Comparison of ENCODE assay signal across 8 cellular contexts in the genomic region with DNA sequence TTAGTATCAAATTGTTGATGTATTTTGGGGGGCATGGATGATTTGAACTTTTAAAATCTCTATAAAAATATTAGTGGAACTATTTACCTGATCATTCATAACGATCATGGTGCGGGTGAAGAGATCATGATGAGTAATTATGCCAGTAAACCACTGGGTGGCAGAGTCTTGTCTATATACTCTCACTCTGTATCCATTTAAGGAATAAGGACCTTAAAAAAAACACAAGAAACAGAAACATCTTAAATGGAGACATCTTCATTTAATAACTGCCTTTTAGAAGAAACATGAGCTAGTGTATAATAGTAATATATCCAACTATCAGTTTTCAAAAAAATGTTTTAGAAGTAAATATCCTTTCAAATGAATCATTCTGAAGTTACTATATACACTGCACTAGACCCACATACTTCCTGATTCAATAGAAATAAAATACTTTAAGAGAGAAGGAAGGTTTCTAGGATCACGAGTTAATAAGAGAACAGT.
DNase-seq lines count a peak whose midpoint lies in the region; ATAC-seq and TF ChIP-seq lines count a peak whose summit lies in the region.

No MANE protein-coding gene starts in this region.

- H3K27ac ChIP-seq in RWPE1 = no peak overlapping the region

- CTCF ChIA-PET in activated CD4-positive, alpha-beta T cell treated with anti-CD3 and anti-CD28 coated beads, Interleukin-2, amount 10 ng/mL, durations not matched to agents 7 days and 5 days (lab: Charles Lee) = interaction anchor here (0.6 to 1.5 kb wide), 9 partner anchors 8 to 412 kb away, joined by 3 to 5 read pairs (median 4); no protein-coding TSS in a partner anchor
- CTCF ChIA-PET in RWPE1 (lab: Yijun Ruan, JAX) = interaction anchor here (0.6 kb wide), 3 partner anchors 17 to 80 kb away, joined by 3 to 4 read pairs (median 3); no protein-coding TSS in a partner anchor

- DNase-seq in activated CD4-positive, alpha-beta T cell treated with anti-CD3 and anti-CD28 coated beads, Interleukin-2, amount 10 ng/mL, durations not matched to agents 7 days and 5 days = peak; percentile 53
- no peak for DNase-seq in activated CD4-positive, alpha-beta T cell treated with anti-CD3 and anti-CD28 coated beads for 48 hours
- DNase-seq in HT1080 (ENCODE audit: low read depth) (peak; percentile 52), RWPE1 (ENCODE audit: low spot score) (peak; percentile 41), midbrain (lab: John Stamatoyannopoulos, UW) (peak; percentile 58), UCSD-AML1 (lab: John Stamatoyannopoulos, UW; ENCODE audit: unreplicated experiment) (no peak)
- DNase-seq in effector memory CD8-positive, alpha-beta T cell = peak in 2 of 3 experiments; percentile 19 to 25

- peaks cover 24% of the 10 kb centered on the region for H3K36me3 Mint-ChIP-seq in activated CD4-positive, alpha-beta T cell treated with anti-CD3 and anti-CD28 coated beads, Interleukin-2, amount 10 ng/mL, durations not matched to agents 7 days and 5 days (ENCODE audit: low read depth)
- peaks cover 42% of the 10 kb centered on the region for H3K36me3 Mint-ChIP-seq in effector memory CD8-positive, alpha-beta T cell (ENCODE audit: insufficient read depth)

- peaks cover 44% of the 10 kb centered on the region for H3K4me1 Mint-ChIP-seq in activated CD4-positive, alpha-beta T cell treated with anti-CD3 and anti-CD28 coated beads, Interleukin-2, amount 10 ng/mL, durations not matched to agents 7 days and 5 days
- H3K4me1 Mint-ChIP-seq in effector memory CD8-positive, alpha-beta T cell (ENCODE audit: low read depth in 2 of 2) = peaks cover 27 to 39% of the 10 kb centered on the region in 2 donors

- no peak overlapping the region for H3K4me3 Mint-ChIP-seq in activated CD4-positive, alpha-beta T cell treated with anti-CD3 and anti-CD28 coated beads, Interleukin-2, amount 10 ng/mL, durations not matched to agents 7 days and 5 days
- H3K4me3 Mint-ChIP-seq in effector memory CD8-positive, alpha-beta T cell = peak overlapping the region in 1 of 2 donors; percentile 14

- TF ChIP-seq CTCF in RWPE1 (conservative IDR thresholded peaks at IDR 0.05; ENCODE audit: low read depth) = peak; percentile 74

- no peaks in the 10 kb centered on the region for H3K27me3 Mint-ChIP-seq in activated CD4-positive, alpha-beta T cell treated with anti-CD3 and anti-CD28 coated beads, Interleukin-2, amount 10 ng/mL, durations not matched to agents 7 days and 5 days
- no peaks in the 10 kb centered on the region for H3K27me3 Mint-ChIP-seq in effector memory CD8-positive, alpha-beta T cell

- POLR2A ChIA-PET in activated CD4-positive, alpha-beta T cell treated with anti-CD3 and anti-CD28 coated beads, Interleukin-2, amount 10 ng/mL, durations not matched to agents 7 days and 5 days (lab: Charles Lee) = interaction anchor here (0.6 kb wide), 1 partner anchor 52 kb away, joined by 3 read pairs; no protein-coding TSS in a partner anchor
- POLR2A ChIA-PET in RWPE1 (lab: Yijun Ruan, JAX; ENCODE audit: low non-redundant PET) = no interaction called here

- ATAC-seq in GM21423 (IDR thresholded peaks at IDR 0.05; ENCODE audit: unreplicated experiment) = peak; percentile 77
- peak; percentile 85 for ATAC-seq in effector memory CD8-positive, alpha-beta T cell (replicated peaks)

- no peaks in the 10 kb centered on the region for H3K9me3 Mint-ChIP-seq in activated CD4-positive, alpha-beta T cell treated with anti-CD3 and anti-CD28 coated beads, Interleukin-2, amount 10 ng/mL, durations not matched to agents 7 days and 5 days
- no peaks in the 10 kb centered on the region for H3K9me3 Mint-ChIP-seq in effector memory CD8-positive, alpha-beta T cell

- peak overlapping the region; percentile 47 for H3K27ac Mint-ChIP-seq in activated CD4-positive, alpha-beta T cell treated with anti-CD3 and anti-CD28 coated beads, Interleukin-2, amount 10 ng/mL, durations not matched to agents 7 days and 5 days
- H3K27ac Mint-ChIP-seq in effector memory CD8-positive, alpha-beta T cell = no peak overlapping the region

Comparison
In these comparisons a context has a peak if more than half of its experiments do, and no peak if none do; other contexts are left out.
1. DNase-seq: peak in activated CD4-positive, alpha-beta T cell treated with anti-CD3 and anti-CD28 coated beads, Interleukin-2, amount 10 ng/mL, durations not matched to agents 7 days and 5 days (single experiment), HT1080 (single experiment), RWPE1 (single experiment), effector memory CD8-positive, alpha-beta T cell (2 of 3) and midbrain (single experiment); none in activated CD4-positive, alpha-beta T cell treated with anti-CD3 and anti-CD28 coated beads for 48 hours (single experiment) and UCSD-AML1 (single experiment).